Comparison of ENCODE assay signal across 8 cellular contexts in genomic region chr14:21106506-21107359, GRCh38. TPM values are rescaled to one million over a fixed set of nuclear protein-coding genes. Genes with fewer than 3 reads are reported as not detected.
DNase-seq lines count a peak whose midpoint lies in the region; ATAC-seq and TF ChIP-seq lines count a peak whose summit lies in the region.

No MANE protein-coding gene starts in this region.

- H3K36me3 ChIP-seq in cardiac muscle cell = no peaks in the 10 kb centered on the region

- ATAC-seq in HG02884 (IDR thresholded peaks at IDR 0.05; ENCODE audit: unreplicated experiment) = no peak

- TF ChIP-seq CTCF in NB4 (IDR thresholded peaks at IDR 0.05; ENCODE audit: low read depth, low read length) (peak; percentile 93), cardiac muscle cell (IDR thresholded peaks at IDR 0.05; ENCODE audit: low read depth, low read length) (peak; percentile 95)

- no peaks in the 10 kb centered on the region for H3K27me3 ChIP-seq in cardiac muscle cell

- peaks cover 23% of the 10 kb centered on the region for H3K4me1 ChIP-seq in cardiac muscle cell (ENCODE audit: low read depth)

- H3K9me3 ChIP-seq in cardiac muscle cell (ENCODE audit: low read depth) = no peaks in the 10 kb centered on the region

- DNase-seq in ELF-1 (ENCODE audit: low read depth, low spot score) = peak; percentile 89
- DNase-seq in NB4 (ENCODE audit: low read depth) = peak; percentile 87
- DNase-seq in SKM-1 treated with dmso at 0.1 percent for 144 hours (lab: John Stamatoyannopoulos, UW; ENCODE audit: unreplicated experiment) = peak; percentile 41
- DNase-seq in activated naive CD8-positive, alpha-beta T cell treated with anti-CD3 and anti-CD28 coated beads, Interleukin-2, amount 50 U/mL, for 16 hours (ENCODE audit: low read depth, low spot score) = peak; percentile 54
- peak; percentile 82 to 84 for DNase-seq in cardiac muscle cell (ENCODE audit: low read depth in 1 of 2, low spot score in 1 of 2)
- DNase-seq in posterior vena cava (ENCODE audit: low spot score) = peak; percentile 91
- DNase-seq in ureter (ENCODE audit: low spot score) = peak; percentile 86

- intact Hi-C loops in posterior vena cava (cut with DNase I) = loop anchor here (5.0 kb wide), 2 partner anchors 34 to 39 kb away; partner anchors contain the start of gene ARHGEF40 (in 1 of the 2)

- no peak for TF ChIP-seq POLR2A in NB4 (IDR thresholded peaks at IDR 0.05; ENCODE audit: extremely low read depth, insufficient read length)

- H3K4me3 ChIP-seq in NB4 (ENCODE audit: low read depth, low read length) (peak overlapping the region; percentile 4), cardiac muscle cell (no peak overlapping the region)

- no peak overlapping the region for H3K27ac ChIP-seq in cardiac muscle cell

RNA-seq across cellular contexts. Expression of gene TMEM253, which starts 5.9 kb away (rescaled TPM):
- 0.46 and 1.2 TPM in 2 replicates for total RNA-seq in cardiac muscle cell
- 1.3 and 2.4 TPM in 2 replicates for polyA plus RNA-seq in cardiac muscle cell
- not detected for total RNA-seq in posterior vena cava
- 1.6 TPM for total RNA-seq in ureter

RNA-seq across cellular contexts. Expression of gene ZNF219, which starts 8.3 kb away (rescaled TPM):
- total RNA-seq in cardiac muscle cell (143 and 154 TPM in 2 replicates), posterior vena cava (10 to 100 TPM; 27.0 to 37.6 TPM), ureter (47.2 TPM)
- polyA plus RNA-seq in cardiac muscle cell = 49.5 and 77.0 TPM in 2 replicates

RNA-seq across cellular contexts. Expression of gene ARHGEF40, which starts 36.6 kb away (rescaled TPM):
- total RNA-seq in cardiac muscle cell (32.9 and 41.7 TPM in 2 replicates), posterior vena cava (10 to 100 TPM; 41.4 to 48.6 TPM), ureter (41.2 TPM)
- 26.4 and 31.6 TPM in 2 replicates for polyA plus RNA-seq in cardiac muscle cell

RNA-seq across cellular contexts. Expression of gene RNASE8, which starts 49.1 kb away (rescaled TPM):
- total RNA-seq in cardiac muscle cell = not detected in 2 replicates
- not detected in 2 replicates for polyA plus RNA-seq in cardiac muscle cell
- not detected for total RNA-seq in posterior vena cava
- not detected for total RNA-seq in ureter

RNA-seq across cellular contexts. Expression of gene OR5AU1, which starts 49.1 kb away (rescaled TPM):
- not detected in 2 replicates for total RNA-seq in cardiac muscle cell
- polyA plus RNA-seq in cardiac muscle cell = not detected in 2 replicates
- total RNA-seq in posterior vena cava = not detected
- not detected for total RNA-seq in ureter

Comparison
In these comparisons a context has a peak if more than half of its experiments do, and no peak if none do; other contexts are left out.
1. DNase-seq: peak in every context shown above with its lines; median percentile 91 in posterior vena cava; 89 in ELF-1; 87 in NB4; 86 in ureter; 83 in cardiac muscle cell; 54 in activated naive CD8-positive, alpha-beta T cell treated with anti-CD3 and anti-CD28 coated beads, Interleukin-2, amount 50 U/mL, for 16 hours; 41 in SKM-1 treated with dmso at 0.1 percent for 144 hours.